Comparison of ENCODE assay signal across 24 cellular contexts in genomic region chr13:70809588-70809987, GRCh38.
"Had no signal": no experiment of that assay in that cellular context is flagged by ENCODE, and none has a peak within 500 bp of the region (broad histone marks: within the 10 kb centered on the region; RNA-seq: fewer than 3 reads in every experiment).

No MANE protein-coding gene starts in this region.

- H3K9me3 ChIP-seq: mucosa of descending colon, ovary, right lobe of liver, suprapubic skin, thoracic aorta, tibial artery, upper lobe of right lung had no signal

- H3K4me2 ChIP-seq: smooth muscle cell had no signal

- H3K4me1 ChIP-seq: left ventricle myocardium inferior, right atrium auricular region, right lobe of liver, suprapubic skin, tibial artery, upper lobe of right lung had no signal

- H3K27me3 Mint-ChIP-seq: naive thymus-derived CD4-positive, alpha-beta T cell; natural killer cell treated with Interleukin-12 subunit alpha and Interleukin-12 subunit beta and Interleukin-15 and Interleukin-18, amount 100 ng/mL, for 72 hours; progenitor cell of endocrine pancreas; stimulated activated naive CD8-positive, alpha-beta T cell treated with anti-CD3 and anti-CD28 coated beads, Interleukin-15, Interleukin-2, amounts not matched to agents 100 ng/mL and 50 ng/mL, for 24 hours had no signal

- DNase-seq: hippocampal formation; islet precursor cell; left ventricle myocardium inferior; midbrain; mucosa of descending colon; naive thymus-derived CD4-positive, alpha-beta T cell; ovary; right lobe of liver; stimulated activated CD4-positive, alpha-beta T cell treated with anti-CD3 and anti-CD28 coated beads, Interleukin-12 subunit alpha, Interleukin-12 subunit beta, amount 100 ng/mL, for 4 hours; stimulated activated CD4-positive, alpha-beta T cell treated with anti-CD3 and anti-CD28 coated beads, Interleukin-15, amount 100 ng/mL, for 24 hours; stimulated activated CD4-positive, alpha-beta T cell treated with anti-CD3 and anti-CD28 coated beads, Interleukin-2, amount 100 ng/mL, for 24 hours; stimulated activated CD4-positive, alpha-beta T cell treated with anti-CD3 and anti-CD28 coated beads, Interleukin-4, amount 100 ng/mL, for 1 hour; stimulated activated naive CD4-positive, alpha-beta T cell; tibial artery; trophoblast cell; upper lobe of right lung had no signal

- H3K27ac Mint-ChIP-seq: naive thymus-derived CD4-positive, alpha-beta T cell; natural killer cell treated with Interleukin-12 subunit alpha and Interleukin-12 subunit beta and Interleukin-15 and Interleukin-18, amount 100 ng/mL, for 72 hours; progenitor cell of endocrine pancreas; stimulated activated naive CD8-positive, alpha-beta T cell treated with anti-CD3 and anti-CD28 coated beads, Interleukin-15, Interleukin-2, amounts not matched to agents 100 ng/mL and 50 ng/mL, for 24 hours had no signal

- H3K4me1 Mint-ChIP-seq: naive thymus-derived CD4-positive, alpha-beta T cell had no signal

- H3K27ac ChIP-seq: left ventricle myocardium inferior, ovary, right atrium auricular region, right lobe of liver, suprapubic skin, thoracic aorta, tibial artery, upper lobe of right lung had no signal

- H3K36me3 Mint-ChIP-seq: naive thymus-derived CD4-positive, alpha-beta T cell had no signal

- H3K4me3 ChIP-seq: left ventricle myocardium inferior, lung, mucosa of descending colon, ovary, right atrium auricular region, right lobe of liver, smooth muscle cell, suprapubic skin, thoracic aorta, tibial artery, upper lobe of right lung had no signal

- H3K36me3 ChIP-seq: left ventricle myocardium inferior, ovary, right atrium auricular region, right lobe of liver, suprapubic skin, thoracic aorta, tibial artery, upper lobe of right lung had no signal

- H3K4me3 Mint-ChIP-seq: naive thymus-derived CD4-positive, alpha-beta T cell; natural killer cell treated with Interleukin-12 subunit alpha and Interleukin-12 subunit beta and Interleukin-15 and Interleukin-18, amount 100 ng/mL, for 72 hours; stimulated activated naive CD8-positive, alpha-beta T cell treated with anti-CD3 and anti-CD28 coated beads, Interleukin-15, Interleukin-2, amounts not matched to agents 100 ng/mL and 50 ng/mL, for 24 hours had no signal

- ATAC-seq: mucosa of descending colon; naive thymus-derived CD4-positive, alpha-beta T cell; natural killer cell treated with Interleukin-12 subunit alpha and Interleukin-12 subunit beta and Interleukin-15 and Interleukin-18, amount 100 ng/mL, for 72 hours; right lobe of liver; upper lobe of right lung had no signal

- H3K27me3 ChIP-seq: ovary, right atrium auricular region, right lobe of liver, suprapubic skin, tibial artery, upper lobe of right lung had no signal
